ENCODE assay signal across 33 cellular contexts in the genomic region with DNA sequence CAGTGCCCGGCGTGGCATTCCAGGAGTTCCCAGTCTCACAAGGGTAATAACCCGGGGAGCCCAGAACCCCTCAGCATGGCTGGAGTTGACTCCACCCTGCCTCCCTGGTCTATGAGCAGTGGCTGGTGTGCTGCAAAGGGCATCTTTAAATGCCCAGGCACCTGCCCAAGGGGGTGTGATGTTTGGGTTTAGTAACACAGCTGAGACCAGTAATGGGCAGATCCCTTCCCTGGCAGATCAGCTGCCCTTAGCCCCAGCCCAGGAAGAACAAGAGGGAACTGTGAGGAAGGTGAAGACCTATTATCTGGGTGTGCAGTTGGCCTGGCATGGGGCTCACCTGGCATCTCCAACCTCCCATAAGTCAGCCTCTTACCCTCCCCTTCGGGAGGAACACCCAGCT.
"Had no signal": no experiment of that assay in that cellular context is flagged by ENCODE, and none has a peak within 500 bp of the region (broad histone marks: within the 10 kb centered on the region; RNA-seq: fewer than 3 reads in every experiment).

No MANE protein-coding gene starts in this region.

- H3K27ac ChIP-seq: PC-9, RWPE1, VCaP had no signal

- H3K27me3 Mint-ChIP-seq: activated B cell treated with CpG ODN at 0.5 μM for 24 hours; activated CD4-positive, alpha-beta memory T cell treated with anti-CD3 and anti-CD28 coated beads for 36 hours; activated naive CD8-positive, alpha-beta T cell; activated naive CD8-positive, alpha-beta T cell treated with anti-CD3 and anti-CD28 coated beads, Interleukin-2, amount 50 U/mL, for 24 hours; brain had no signal

- ATAC-seq: Right ventricle myocardium inferior had no signal

- DNase-seq: activated B cell treated with CpG ODN at 0.5 μM for 24 hours; activated CD4-positive, alpha-beta T cell treated with anti-CD3 and anti-CD28 coated beads for 4 hours; activated CD4-positive, alpha-beta T cell treated with anti-CD3 and anti-CD28 coated beads, Interleukin-2, amount 50 U/mL, for 1 hour; activated CD4-positive, CD25-positive, alpha-beta regulatory T cell treated with anti-CD3 and anti-CD28 coated beads, Interleukin-2, amount 50 U/mL, for 72 hours; activated CD8-positive, alpha-beta memory T cell treated with anti-CD3 and anti-CD28 coated beads, Interleukin-2, amount 50 U/mL, for 4 hours; activated gamma-delta T cell; activated naive CD4-positive, alpha-beta T cell treated with Interleukin-2 at 50 U/mL for 16 hours; activated T-cell treated with anti-CD3 and anti-CD28 coated beads for 4 hours; anterior cingulate cortex; caudate nucleus; cerebellar nuclear complex; NCI-H1092 treated with DMSO at 0.1 percent for 48 hours; NCI-H1417 treated with DMSO at 0.1 percent for 48 hours; NCI-H187 treated with DMSO at 0.1 percent for 48 hours; NCI-H510A; NCI-H526; NCI-H748 treated with DMSO at 0.1 percent for 48 hours; NK-92 treated with Interleukin-12 subunit alpha and Interleukin-12 subunit beta, amount 100 ng/mL, for 24 hours; PC-9; SIG-M5; SW 1271; T-helper 1 cell; T-helper 2 cell; T-helper 9 cell had no signal

- H3K4me3 Mint-ChIP-seq: activated B cell treated with CpG ODN at 0.5 μM for 24 hours; activated CD4-positive, alpha-beta memory T cell treated with anti-CD3 and anti-CD28 coated beads for 36 hours; activated naive CD8-positive, alpha-beta T cell; activated T-cell treated with anti-CD3 and anti-CD28 coated beads, Interleukin-2, amount 50 U/mL, for 72 hours; brain had no signal

- H3K9me3 Mint-ChIP-seq: activated B cell treated with CpG ODN at 0.5 μM for 24 hours; activated CD4-positive, alpha-beta memory T cell treated with anti-CD3 and anti-CD28 coated beads for 36 hours; activated naive CD8-positive, alpha-beta T cell treated with anti-CD3 and anti-CD28 coated beads, Interleukin-2, amount 50 U/mL, for 24 hours; activated T-cell treated with anti-CD3 and anti-CD28 coated beads, Interleukin-2, amount 50 U/mL, for 72 hours; activated T-helper 2 cell treated with anti-CD3 and anti-CD28 coated beads, Interferon-gamma antibody, Interleukin-2, Interleukin-4, amounts not matched to agents 10 μg/mL and 5 μg/mL and 100 μg/mL, durations not matched to agents 14 hours and 24 hours and 36 hours; brain had no signal

- H3K4me3 ChIP-seq: PC-9 had no signal

- H3K27ac Mint-ChIP-seq: activated B cell treated with CpG ODN at 0.5 μM for 24 hours; activated CD4-positive, alpha-beta memory T cell treated with anti-CD3 and anti-CD28 coated beads for 36 hours; activated T-cell treated with anti-CD3 and anti-CD28 coated beads, Interleukin-2, amount 50 U/mL, for 72 hours had no signal

- H3K4me1 Mint-ChIP-seq: activated B cell treated with CpG ODN at 0.5 μM for 24 hours had no signal
